In genomic region chr7:100675581-100676350, GRCh38 we compare ENCODE assay signal across 8 cellular contexts. TPM values are rescaled to one million over a fixed set of nuclear protein-coding genes. Genes with fewer than 3 reads are reported as not detected.
DNase-seq lines count a peak whose midpoint lies in the region; ATAC-seq and TF ChIP-seq lines count a peak whose summit lies in the region.

No MANE protein-coding gene starts in this region.

- H3K9ac ChIP-seq in mucosa of stomach (ENCODE audit: low read length): peak overlapping the region; percentile 47

- ATAC-seq in HG02763 (IDR thresholded peaks at IDR 0.05; ENCODE audit: unreplicated experiment) (peak; percentile 26), HG03460 (IDR thresholded peaks at IDR 0.05; ENCODE audit: unreplicated experiment) (no peak)

- no peak for TF ChIP-seq CTCF in GM12875 (IDR thresholded peaks at IDR 0.05; ENCODE audit: borderline replicate concordance, insufficient read depth, low read depth, low read length)
- no peak for TF ChIP-seq CTCF in epithelial cell of proximal tubule (conservative IDR thresholded peaks at IDR 0.05; ENCODE audit: low read depth, low read length)

- DNase-seq in NOMO-1 treated with DMSO at 0.1 percent for 48 hours (lab: John Stamatoyannopoulos, UW; ENCODE audit: unreplicated experiment): peak; percentile 61
- DNase-seq in activated T-cell treated with anti-CD3 and anti-CD28 coated beads for 4 hours: peak; percentile 73
- no peak for DNase-seq in epithelial cell of proximal tubule (ENCODE audit: low read depth)
- peak; percentile 63 to 76 for DNase-seq in stimulated activated CD8-positive, alpha-beta memory T cell treated with anti-CD3 and anti-CD28 coated beads, Interleukin-4, amount 100 ng/mL, for 4 hours (ENCODE audit: low read depth in 2 of 2, low spot score in 1 of 2)

- H3K36me3 ChIP-seq in mucosa of stomach (ENCODE audit: control insufficient read depth, insufficient read depth, low read length): peaks cover 21% of the 10 kb centered on the region

- H3K4me3 ChIP-seq in GM12875 (ENCODE audit: low read depth, low read length) (peak overlapping the region; percentile 94), epithelial cell of proximal tubule (ENCODE audit: low read depth, low read length) (peak overlapping the region; percentile 96), mucosa of stomach (ENCODE audit: low read length) (no peak overlapping the region)

- H3K9me3 ChIP-seq in mucosa of stomach (ENCODE audit: control insufficient read depth, low read length): no peaks in the 10 kb centered on the region

- peaks cover 11% of the 10 kb centered on the region for H3K4me1 ChIP-seq in mucosa of stomach (ENCODE audit: control insufficient read depth, insufficient read depth, low read length)

- no peaks in the 10 kb centered on the region for H3K27me3 ChIP-seq in mucosa of stomach (ENCODE audit: control insufficient read depth, insufficient read depth, low read length)

RNA-seq across cellular contexts. Expression of gene GNB2, which starts 2.2 kb away (rescaled TPM):
- 245 and 295 TPM in 2 replicates for total RNA-seq in epithelial cell of proximal tubule

RNA-seq across cellular contexts. Expression of gene GIGYF1, which starts 18.3 kb away (rescaled TPM):
- 8.5 and 14.1 TPM in 2 replicates for total RNA-seq in epithelial cell of proximal tubule

RNA-seq across cellular contexts. Expression of gene ACTL6B, which starts 19.5 kb away (rescaled TPM):
- total RNA-seq in epithelial cell of proximal tubule: not detected in 2 replicates

RNA-seq across cellular contexts. Expression of gene POP7, which starts 30.2 kb away (rescaled TPM):
- 42.7 and 79.3 TPM in 2 replicates for total RNA-seq in epithelial cell of proximal tubule

RNA-seq across cellular contexts. Expression of gene TFR2, which starts 34.4 kb away (rescaled TPM):
- total RNA-seq in epithelial cell of proximal tubule: 1.1 and 5.9 TPM in 2 replicates
